In the genomic region with DNA sequence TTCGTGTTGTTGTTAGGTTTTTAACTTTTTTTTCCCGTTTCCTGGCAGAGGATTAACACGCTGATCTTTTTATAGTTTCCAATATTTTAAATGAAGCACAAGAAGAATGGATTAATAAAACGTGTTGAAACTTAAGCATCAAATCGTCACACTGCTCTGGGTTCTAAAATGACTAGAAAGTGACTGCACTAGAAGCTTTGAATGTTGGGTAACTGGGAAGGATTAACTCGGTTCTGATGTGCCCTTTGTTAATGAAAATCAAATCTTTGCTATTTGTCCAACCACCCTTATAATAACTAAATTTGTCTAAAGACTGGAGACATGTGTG, we compare ENCODE assay signal across 8 cellular contexts.
DNase-seq lines count a peak whose midpoint lies in the region; ATAC-seq and TF ChIP-seq lines count a peak whose summit lies in the region.

No MANE protein-coding gene starts in this region.

- peaks cover 8% of the 10 kb centered on the region for H3K4me1 Mint-ChIP-seq in Caco-2 (ENCODE audit: low read depth, unreplicated experiment)
- H3K4me1 Mint-ChIP-seq in activated naive CD8-positive, alpha-beta T cell (ENCODE audit: low read depth): peaks cover 50% of the 10 kb centered on the region

- TF ChIP-seq CTCF in Caco-2 (IDR thresholded peaks at IDR 0.05; ENCODE audit: insufficient read depth in 1 of 2, low read depth in 1 of 2, low read length in 1 of 2, severe bottlenecking in 1 of 2, unreplicated experiment in 1 of 2): no peak
- TF ChIP-seq CTCF in upper lobe of left lung (IDR thresholded peaks at IDR 0.05): no peak

- H3K4me3 ChIP-seq in Caco-2 (ENCODE audit: low read depth, low read length): peak overlapping the region; percentile 48
- H3K4me3 ChIP-seq in upper lobe of left lung: peak overlapping the region in 3 of 4 donors; percentile 48 to 61 (median 49)

- TF ChIP-seq POLR2A in upper lobe of left lung (IDR thresholded peaks at IDR 0.05): no peak

- TSS peak; percentile 80 for BruUV-seq in Caco-2 (replicated peaks; lab: Mats Ljungman, UMichigan)

- peak overlapping the region; percentile 88 for H3K4me3 Mint-ChIP-seq in Caco-2 (ENCODE audit: unreplicated experiment)
- peak overlapping the region; percentile 94 for H3K4me3 Mint-ChIP-seq in activated naive CD8-positive, alpha-beta T cell

- H3K27me3 Mint-ChIP-seq in Caco-2 (ENCODE audit: insufficient read depth, unreplicated experiment): no peaks in the 10 kb centered on the region
- H3K27me3 Mint-ChIP-seq in activated naive CD8-positive, alpha-beta T cell: no peaks in the 10 kb centered on the region

- CTCF ChIA-PET in Caco-2 (lab: Charles Lee): interaction anchor here (0.8 to 1.3 kb wide), 3 partner anchors 20 to 104 kb away, joined by 3 to 9 read pairs (median 4); no protein-coding TSS in a partner anchor

- POLR2A ChIA-PET in Caco-2 (lab: Charles Lee): interaction anchor here (1.0 to 1.4 kb wide), 2 partner anchors 100 to 102 kb away, joined by 11 to 13 read pairs; partner anchors contain the start of gene ARRDC3

- ATAC-seq in upper lobe of left lung (ENCODE audit: low FRiP score in 2 of 2) (no peak), GM21447 (IDR thresholded peaks at IDR 0.05; ENCODE audit: unreplicated experiment) (no peak)

- H3K9me3 ChIP-seq in Caco-2 (no peaks in the 10 kb centered on the region), upper lobe of left lung (no peaks in the 10 kb centered on the region)

- peaks cover 8% of the 10 kb centered on the region for H3K36me3 Mint-ChIP-seq in Caco-2 (ENCODE audit: insufficient read depth, unreplicated experiment)
- H3K36me3 Mint-ChIP-seq in activated naive CD8-positive, alpha-beta T cell: peaks cover 4% of the 10 kb centered on the region

- peaks cover 14% of the 10 kb centered on the region for H3K9me3 Mint-ChIP-seq in Caco-2 (ENCODE audit: unreplicated experiment)
- peaks cover 10% of the 10 kb centered on the region for H3K9me3 Mint-ChIP-seq in activated naive CD8-positive, alpha-beta T cell (ENCODE audit: low read depth)

- no peaks in the 10 kb centered on the region for H3K27me3 ChIP-seq in Caco-2 (replicated peaks; ENCODE audit: control insufficient read depth, insufficient read depth, low read length)
- H3K27me3 ChIP-seq in upper lobe of left lung: no peaks in the 10 kb centered on the region

- H3K36me3 ChIP-seq in Caco-2 (ENCODE audit: control insufficient read depth, insufficient read depth, low read length) (no peaks in the 10 kb centered on the region), upper lobe of left lung (no peaks in the 10 kb centered on the region)

- WGBS in upper lobe of left lung, 2 donors: 7 to 9% methylated on average over 6 of the region's 6 CpGs

- DNase-seq in Caco-2: no peak
- DNase-seq in HCEC 1CT: peak; percentile 10
- peak; percentile 91 for DNase-seq in kidney glomerular epithelial cell (lab: John Stamatoyannopoulos, UW)
- no peak for DNase-seq in upper lobe of left lung
- DNase-seq in SHP77 treated with DMSO at 0.1 percent for 48 hours (lab: John Stamatoyannopoulos, UW): no peak
- DNase-seq in activated CD4-positive, alpha-beta T cell treated with anti-CD3 and anti-CD28 coated beads, Interleukin-2, amount 50 U/mL, for 48 hours: no peak

- intact Hi-C loops in Caco-2 (cut with micrococcal nuclease; ENCODE audit: unreplicated experiment): loop anchor here (1.0 to 5.0 kb wide), 6 partner anchors 52 to 179 kb away; partner anchors contain the start of gene ARRDC3

- H3K27ac ChIP-seq in upper lobe of left lung: peak overlapping the region; percentile 88 to 94 (median 90)

- H3K4me1 ChIP-seq in Caco-2 (peaks cover 13% of the 10 kb centered on the region; the same call in 1 of the 2 replicates), upper lobe of left lung (peaks cover 7 to 13% (median 12%) of the 10 kb centered on the region in 4 donors)

- no peak for TF ChIP-seq EP300 in upper lobe of left lung (IDR thresholded peaks at IDR 0.05)

- peak overlapping the region; percentile 79 for H3K27ac Mint-ChIP-seq in Caco-2 (ENCODE audit: unreplicated experiment)
- H3K27ac Mint-ChIP-seq in activated naive CD8-positive, alpha-beta T cell: peak overlapping the region; percentile 94

Comparison
In these comparisons a context has a peak if more than half of its experiments do, and no peak if none do; other contexts are left out.
1. DNase-seq: peak in HCEC 1CT (single experiment) and kidney glomerular epithelial cell (single experiment); none in Caco-2 (0 of 2), upper lobe of left lung (0 of 2), SHP77 treated with DMSO at 0.1 percent for 48 hours (single experiment) and activated CD4-positive, alpha-beta T cell treated with anti-CD3 and anti-CD28 coated beads, Interleukin-2, amount 50 U/mL, for 48 hours (0 of 2).